In genomic region chr17:45941395-45941794, GRCh38 we compare ENCODE assay signal across 25 cellular contexts. TPM values are rescaled to one million over a fixed set of nuclear protein-coding genes. Genes with fewer than 3 reads are reported as not detected.
A peak's percentile ranks its signal among the peaks of the same experiment; 100 is the strongest.
DNase-seq lines count a peak whose midpoint lies in the region; ATAC-seq and TF ChIP-seq lines count a peak whose summit lies in the region.
"Had no signal": no experiment of that assay in that cellular context is flagged by ENCODE, and none has a peak within 500 bp of the region (broad histone marks: within the 10 kb centered on the region; RNA-seq: fewer than 3 reads in every experiment).

No MANE protein-coding gene starts in this region.

- no peaks in the 10 kb centered on the region for H3K4me1 Mint-ChIP-seq in natural killer cell treated with Interleukin-12 subunit alpha and Interleukin-12 subunit beta and Interleukin-15 and Interleukin-18, amount 100 ng/mL, for 72 hours (ENCODE audit: low read depth in 2 of 2)
- no peaks in the 10 kb centered on the region for H3K4me1 Mint-ChIP-seq in natural killer cell
- H3K4me1 Mint-ChIP-seq: activated B cell treated with CpG ODN at 0.5 μM for 24 hours had no signal

- no peak overlapping the region for H3K4me3 Mint-ChIP-seq in natural killer cell treated with Interleukin-12 subunit alpha and Interleukin-12 subunit beta and Interleukin-15 and Interleukin-18, amount 100 ng/mL, for 72 hours
- no peak overlapping the region for H3K4me3 Mint-ChIP-seq in natural killer cell
- H3K4me3 Mint-ChIP-seq: activated B cell treated with CpG ODN at 0.5 μM for 24 hours; activated T-cell treated with anti-CD3 and anti-CD28 coated beads, Interleukin-2, amount 50 U/mL, for 4 hours; effector memory CD8-positive, alpha-beta T cell; naive thymus-derived CD8-positive, alpha-beta T cell had no signal

- TF ChIP-seq CTCF in natural killer cell (IDR thresholded peaks at IDR 0.05): no peak
- TF ChIP-seq CTCF in esophagus squamous epithelium (IDR thresholded peaks at IDR 0.05): no peak

- no peak overlapping the region for H3K9ac ChIP-seq in subcutaneous abdominal adipose tissue (ENCODE audit: low read length in 5 of 5)
- H3K9ac ChIP-seq: BLaER1 had no signal

- H3K4me1 ChIP-seq in esophagus squamous epithelium: peaks cover 0 to 36% (median 0%) of the 10 kb centered on the region in 3 donors
- peaks cover 0 to 41% (median 29%) of the 10 kb centered on the region in 5 donors for H3K4me1 ChIP-seq in subcutaneous abdominal adipose tissue (ENCODE audit: control insufficient read depth in 5 of 5, insufficient read depth in 5 of 5, low read length in 5 of 5)
- H3K4me1 ChIP-seq: adrenal gland, colonic mucosa, foreskin keratinocyte had no signal

- no peaks in the 10 kb centered on the region for H3K36me3 Mint-ChIP-seq in natural killer cell treated with Interleukin-12 subunit alpha and Interleukin-12 subunit beta and Interleukin-15 and Interleukin-18, amount 100 ng/mL, for 72 hours
- H3K36me3 Mint-ChIP-seq in natural killer cell: no peaks in the 10 kb centered on the region
- H3K36me3 Mint-ChIP-seq: naive thymus-derived CD8-positive, alpha-beta T cell had no signal

- intact Hi-C loops in natural killer cell (cut with micrococcal nuclease): no loop called here
- intact Hi-C loops in esophagus squamous epithelium (cut with DNase I): no loop called here
- intact Hi-C loops in head of caudate nucleus (cut with DNase I): no loop called here

- H3K36me3 ChIP-seq in esophagus squamous epithelium: no peaks in the 10 kb centered on the region
- no peaks in the 10 kb centered on the region for H3K36me3 ChIP-seq in subcutaneous abdominal adipose tissue (ENCODE audit: control insufficient read depth in 5 of 5, insufficient read depth in 5 of 5, low read length in 5 of 5)
- H3K36me3 ChIP-seq in H7 (replicated peaks; ENCODE audit: control insufficient read depth, insufficient read depth, low read length): no peaks in the 10 kb centered on the region
- H3K36me3 ChIP-seq: adrenal gland, BLaER1, colonic mucosa had no signal

- H3K27me3 ChIP-seq in esophagus squamous epithelium (peaks cover 0 to 3% (median 0%) of the 10 kb centered on the region in 4 donors), subcutaneous abdominal adipose tissue (ENCODE audit: control insufficient read depth in 5 of 5, insufficient read depth in 4 of 5, low read length in 5 of 5) (no peaks in the 10 kb centered on the region), H7 (ENCODE audit: control insufficient read depth, insufficient read depth, low read length) (no peaks in the 10 kb centered on the region)
- H3K27me3 ChIP-seq: adrenal gland, BLaER1, colonic mucosa had no signal

- H3K9me3 Mint-ChIP-seq in natural killer cell treated with Interleukin-12 subunit alpha and Interleukin-12 subunit beta and Interleukin-15 and Interleukin-18, amount 100 ng/mL, for 72 hours: no peaks in the 10 kb centered on the region
- H3K9me3 Mint-ChIP-seq in natural killer cell: no peaks in the 10 kb centered on the region
- H3K9me3 Mint-ChIP-seq: activated B cell treated with CpG ODN at 0.5 μM for 24 hours; activated T-cell treated with anti-CD3 and anti-CD28 coated beads, Interleukin-2, amount 50 U/mL, for 4 hours; effector memory CD8-positive, alpha-beta T cell; naive thymus-derived CD8-positive, alpha-beta T cell had no signal

- no peak for ATAC-seq in natural killer cell treated with Interleukin-12 subunit alpha and Interleukin-12 subunit beta and Interleukin-15 and Interleukin-18, amount 100 ng/mL, for 72 hours
- ATAC-seq in natural killer cell: no peak
- ATAC-seq in GM21423 (IDR thresholded peaks at IDR 0.05; ENCODE audit: unreplicated experiment): no peak
- ATAC-seq: activated T-cell treated with anti-CD3 and anti-CD28 coated beads, Interleukin-2, amount 50 U/mL, for 4 hours; effector memory CD8-positive, alpha-beta T cell; foreskin keratinocyte; naive thymus-derived CD8-positive, alpha-beta T cell had no signal

- DNase-seq in natural killer cell treated with Interleukin-12 subunit alpha and Interleukin-12 subunit beta and Interleukin-15 and Interleukin-18, amount 100 ng/mL, for 72 hours (ENCODE audit: low spot score): peak; percentile 15
- DNase-seq in natural killer cell (no peak), esophagus squamous epithelium (lab: John Stamatoyannopoulos, UW) (no peak), head of caudate nucleus (no peak), H7 (no peak)
- DNase-seq: activated B cell treated with CpG ODN at 0.5 μM for 24 hours; activated CD4-positive, alpha-beta T cell treated with anti-CD3 and anti-CD28 coated beads, Interleukin-2, amount 50 U/mL, for 1 hour; activated naive CD4-positive, alpha-beta T cell treated with Interleukin-2 at 50 U/mL for 16 hours; activated T-cell treated with anti-CD3 and anti-CD28 coated beads, Interleukin-2, amount 50 U/mL, for 4 hours; adrenal gland; colonic mucosa; effector memory CD8-positive, alpha-beta T cell; erythroblast; foreskin keratinocyte; GDM1; naive thymus-derived CD8-positive, alpha-beta T cell; NCI-H187; stimulated activated CD4-positive, alpha-beta T cell treated with anti-CD3 and anti-CD28 coated beads, Interleukin-2, amount 100 ng/mL, for 24 hours had no signal

- H3K27ac Mint-ChIP-seq in natural killer cell treated with Interleukin-12 subunit alpha and Interleukin-12 subunit beta and Interleukin-15 and Interleukin-18, amount 100 ng/mL, for 72 hours: no peak overlapping the region
- no peak overlapping the region for H3K27ac Mint-ChIP-seq in natural killer cell
- H3K27ac Mint-ChIP-seq: activated B cell treated with CpG ODN at 0.5 μM for 24 hours; effector memory CD8-positive, alpha-beta T cell had no signal

- WGBS in esophagus squamous epithelium, 2 donors: 45 to 60% methylated on average over 2 of the region's 2 CpGs

- peaks cover 37 to 46% of the 10 kb centered on the region in 2 donors for H3K27me3 Mint-ChIP-seq in natural killer cell treated with Interleukin-12 subunit alpha and Interleukin-12 subunit beta and Interleukin-15 and Interleukin-18, amount 100 ng/mL, for 72 hours
- peaks cover 34 to 68% of the 10 kb centered on the region in 2 donors for H3K27me3 Mint-ChIP-seq in natural killer cell (ENCODE audit: low read depth in 2 of 2)

- no peaks in the 10 kb centered on the region for H3K9me3 ChIP-seq in esophagus squamous epithelium
- no peaks in the 10 kb centered on the region for H3K9me3 ChIP-seq in subcutaneous abdominal adipose tissue (ENCODE audit: control insufficient read depth in 5 of 5, low read length in 5 of 5)
- H3K9me3 ChIP-seq: adrenal gland, BLaER1, colonic mucosa had no signal

- H3K27ac ChIP-seq in esophagus squamous epithelium (peak overlapping the region in 3 of 4 donors; percentile 36 to 78 (median 76)), subcutaneous abdominal adipose tissue (ENCODE audit: low read depth, low read length) (peak overlapping the region; percentile 15)
- H3K27ac ChIP-seq: adrenal gland, BLaER1, colonic mucosa, foreskin keratinocyte had no signal

- TF ChIP-seq POLR2A in esophagus squamous epithelium (IDR thresholded peaks at IDR 0.05): no peak

- H3K4me3 ChIP-seq in esophagus squamous epithelium (no peak overlapping the region), subcutaneous abdominal adipose tissue (ENCODE audit: low read depth in 1 of 5, low read length in 5 of 5) (no peak overlapping the region), H7 (ENCODE audit: insufficient read depth, low read depth, low read length) (no peak overlapping the region)
- H3K4me3 ChIP-seq: adrenal gland, BLaER1, colonic mucosa had no signal

RNA-seq across cellular contexts. Expression of gene MAPT, which starts 47.0 kb away (rescaled TPM):
- total RNA-seq in natural killer cell treated with Interleukin-12 subunit alpha and Interleukin-12 subunit beta and Interleukin-15 and Interleukin-18, amount 100 ng/mL, for 72 hours: under 1 TPM; 0.14 to 0.17 TPM
- total RNA-seq in natural killer cell: 1 to 10 TPM in 1 of 3 donors, under 1 TPM in 2; 0.14 to 1.3 (median 0.58) TPM
- total RNA-seq in esophagus squamous epithelium: 10 to 100 TPM in 1 of 4 donors, 1 to 10 TPM in 1, under 1 TPM in 2; 0.44 to 12.2 (median 3.3) TPM
- total RNA-seq in H7 (2014; rRNA removed; shearing (Covaris generic)): 0.85 and 3.1 TPM in 2 replicates

RNA-seq across cellular contexts. Expression of gene STH, which starts 57.7 kb away (rescaled TPM):
- not detected for total RNA-seq in natural killer cell treated with Interleukin-12 subunit alpha and Interleukin-12 subunit beta and Interleukin-15 and Interleukin-18, amount 100 ng/mL, for 72 hours
- total RNA-seq in natural killer cell (not detected), esophagus squamous epithelium (not detected)
- total RNA-seq in H7 (2014; rRNA removed; shearing (Covaris generic)): not detected in 2 replicates
- total RNA-seq: activated B cell treated with CpG ODN at 0.5 μM for 24 hours; activated T-cell treated with anti-CD3 and anti-CD28 coated beads, Interleukin-2, amount 50 U/mL, for 4 hours; adrenal gland; colonic mucosa; foreskin keratinocyte; H4; lower leg skin; naive thymus-derived CD8-positive, alpha-beta T cell; omental fat pad; renal cortical epithelial cell had no signal
